23 cellular contexts compared by ENCODE assay signal in the genomic region with DNA sequence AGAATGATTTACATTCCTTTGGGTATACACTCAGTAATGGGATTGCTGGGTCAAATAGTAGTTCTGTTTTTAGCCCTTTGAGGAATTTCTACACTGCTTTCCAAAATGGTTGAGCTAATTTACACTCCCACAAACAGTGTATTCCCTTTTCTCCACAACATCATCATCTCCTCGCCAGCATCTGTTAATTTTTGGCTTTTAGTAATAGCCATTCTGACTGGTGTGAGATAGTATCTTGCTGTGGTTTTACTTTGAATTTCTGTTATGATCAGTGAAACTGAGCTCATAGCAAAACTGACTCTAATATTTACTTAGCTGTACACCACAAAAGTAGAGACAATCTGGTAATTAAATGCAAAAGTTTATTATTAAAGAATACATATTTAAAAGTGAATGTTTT.
"Had no signal": no experiment of that assay in that cellular context is flagged by ENCODE, and none has a peak within 500 bp of the region (broad histone marks: within the 10 kb centered on the region; RNA-seq: fewer than 3 reads in every experiment).

No MANE protein-coding gene starts in this region.

- H3K27ac ChIP-seq: adrenal gland, ascending aorta, gastroesophageal sphincter, lower lobe of right lung, thyroid gland had no signal

- H3K36me3 ChIP-seq: adrenal gland, ascending aorta, gastroesophageal sphincter, lower lobe of right lung, thyroid gland had no signal

- H3K27me3 ChIP-seq: adrenal gland, ascending aorta, gastroesophageal sphincter, thyroid gland had no signal

- H3K4me1 Mint-ChIP-seq: activated T-helper 17 cell treated with anti-CD3 and anti-CD28 coated beads, Interleukin-2, amount 50 U/mL, for 72 hours; central memory CD8-positive, alpha-beta T cell; WTC11 had no signal

- H3K4me3 Mint-ChIP-seq: activated naive CD8-positive, alpha-beta T cell; activated T-helper 17 cell treated with anti-CD3 and anti-CD28 coated beads, Interleukin-2, amount 50 U/mL, for 72 hours; central memory CD8-positive, alpha-beta T cell; WTC11 had no signal

- ATAC-seq: activated T-helper 17 cell treated with anti-CD3 and anti-CD28 coated beads, Interleukin-2, amount 50 U/mL, for 72 hours; esophagus mucosa; gastroesophageal sphincter; left colon; lower lobe of right lung; mucosa of descending colon; stimulated activated naive CD8-positive, alpha-beta T cell treated with anti-CD3 and anti-CD28 coated beads, Interleukin-15, Interleukin-2, amounts not matched to agents 100 U/mL and 50 U/mL, for 24 hours; WTC11 had no signal

- H3K27ac Mint-ChIP-seq: activated naive CD8-positive, alpha-beta T cell; activated T-helper 17 cell treated with anti-CD3 and anti-CD28 coated beads, Interleukin-2, amount 50 U/mL, for 72 hours; progenitor cell of endocrine pancreas; WTC11 had no signal

- DNase-seq: activated T-cell treated with anti-CD3 and anti-CD28 coated beads, Interleukin-2, amount 50 U/mL, for 1 hour; adrenal gland; effector memory CD4-positive, alpha-beta T cell; head of caudate nucleus; islet precursor cell; left colon; lower lobe of right lung; mesendoderm; mucosa of descending colon; occipital lobe; stimulated activated CD4-positive, alpha-beta T cell treated with anti-CD3 and anti-CD28 coated beads, Interleukin-12 subunit alpha, Interleukin-12 subunit beta, amount 100 ng/mL, for 4 hours; stimulated activated CD4-positive, alpha-beta T cell treated with anti-CD3 and anti-CD28 coated beads, Interleukin-4, amount 100 ng/mL, for 4 hours; stimulated activated naive CD8-positive, alpha-beta T cell treated with anti-CD3 and anti-CD28 coated beads, Interleukin-15, Interleukin-2, amounts not matched to agents 100 U/mL and 50 U/mL, for 24 hours; T-helper 1 cell; thyroid gland had no signal

- H3K9me3 ChIP-seq: adrenal gland, ascending aorta, gastroesophageal sphincter, lower lobe of right lung, thyroid gland had no signal

- H3K27me3 Mint-ChIP-seq: activated naive CD8-positive, alpha-beta T cell; activated T-helper 17 cell treated with anti-CD3 and anti-CD28 coated beads, Interleukin-2, amount 50 U/mL, for 72 hours; central memory CD8-positive, alpha-beta T cell; progenitor cell of endocrine pancreas had no signal

- H3K4me3 ChIP-seq: adrenal gland, ascending aorta, gastroesophageal sphincter, lower lobe of right lung, mucosa of descending colon, thyroid gland had no signal

- H3K4me1 ChIP-seq: adrenal gland, ascending aorta, lower lobe of right lung, thyroid gland had no signal

- H3K36me3 Mint-ChIP-seq: activated naive CD8-positive, alpha-beta T cell had no signal
